1 cellular context compared by ENCODE assay signal in the genomic region with DNA sequence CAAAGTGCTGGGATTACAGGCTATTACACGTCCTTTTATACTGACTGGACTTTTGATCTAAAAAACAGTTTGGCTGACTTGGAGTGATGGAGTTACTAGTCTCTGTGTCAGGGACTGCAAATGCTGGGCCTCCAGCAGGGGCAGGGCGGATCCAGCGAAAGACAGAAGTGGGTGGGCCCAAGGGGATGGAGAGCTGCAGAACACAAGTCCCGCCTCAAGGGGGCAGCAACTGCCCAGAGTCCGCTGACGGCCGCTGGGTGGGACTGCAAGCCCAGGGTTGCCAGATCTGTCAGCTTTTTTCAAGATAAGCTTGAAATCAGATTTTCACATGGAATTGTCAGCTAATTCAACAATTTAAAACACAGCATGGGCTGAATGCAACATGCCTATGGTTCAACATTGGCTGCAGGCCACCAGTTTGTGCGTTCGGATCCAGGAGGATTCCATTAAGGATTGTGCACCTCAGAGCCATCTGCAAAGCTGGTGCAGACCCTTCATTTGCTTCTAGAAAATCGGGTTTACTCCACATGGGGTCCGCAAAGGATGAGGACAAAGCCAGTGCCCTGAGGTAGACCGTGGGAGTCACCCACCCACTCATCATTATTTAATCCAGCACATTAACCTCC.
A peak's percentile ranks its signal among the peaks of the same experiment; 100 is the strongest.
TF ChIP-seq lines count a peak whose summit lies in the region.

No MANE protein-coding gene starts in this region.

TF ChIP-seq in K562, 482 proteins besides CTCF, POLR2A, EP300 and RAD21 (continued from another document and continues in another):
- TF ChIP-seq GABPB1 (CRISPR knock-in tag; IDR thresholded peaks at IDR 0.05) (peak; percentile 17; the same call in 1 of the 2 replicates), MCM7 (IDR thresholded peaks at IDR 0.05) (no peak), RBM25 (IDR thresholded peaks at IDR 0.05; ENCODE audit: low read depth, low read length, severe bottlenecking) (no peak), PML (IDR thresholded peaks at IDR 0.05; ENCODE audit: low read length) (no peak), C11orf30 (IDR thresholded peaks at IDR 0.05; ENCODE audit: low read depth) (no peak; the same call in 1 of the 2 replicates), TCF7L2 (IDR thresholded peaks at IDR 0.05; ENCODE audit: low read depth, low read length) (no peak), SIX5 (IDR thresholded peaks at IDR 0.05; ENCODE audit: borderline replicate concordance in 1 of 2, insufficient read depth in 1 of 2, low read depth in 1 of 2, low read length in 2 of 2) (no peak), ZNF224 (CRISPR knock-in tag; IDR thresholded peaks at IDR 0.05) (no peak), HMG20B (CRISPR knock-in tag; IDR thresholded peaks at IDR 0.05) (no peak), ZNF175 (CRISPR knock-in tag; IDR thresholded peaks at IDR 0.05; ENCODE audit: low read depth) (no peak), TAF1 (IDR thresholded peaks at IDR 0.05; ENCODE audit: control insufficient read depth, extremely low read depth, insufficient read depth, low read length, severe bottlenecking) (no peak), HDAC3 (IDR thresholded peaks at IDR 0.05; ENCODE audit: borderline replicate concordance, partially characterized antibody) (no peak), TBP (optimal IDR thresholded peaks at IDR 0.05; ENCODE audit: low read depth, low read length) (peak; percentile 40), NCOA4 (IDR thresholded peaks at IDR 0.05; ENCODE audit: partially characterized antibody) (no peak), ZNF57 (CRISPR knock-in tag; IDR thresholded peaks at IDR 0.05) (no peak), RERE (CRISPR knock-in tag; IDR thresholded peaks at IDR 0.05; ENCODE audit: borderline replicate concordance) (no peak), ZNF165 (CRISPR knock-in tag; IDR thresholded peaks at IDR 0.05; ENCODE audit: borderline replicate concordance) (peak; percentile 49; the same call in 1 of the 2 replicates), DPF2 (IDR thresholded peaks at IDR 0.05) (peak; percentile 44; the same call in 1 of the 2 replicates), KAT7 (CRISPR knock-in tag; IDR thresholded peaks at IDR 0.05; ENCODE audit: borderline replicate concordance) (no peak), SMARCC2 (IDR thresholded peaks at IDR 0.05; ENCODE audit: low read depth) (no peak), CREB5 (CRISPR knock-in tag; IDR thresholded peaks at IDR 0.05) (no peak), MAFK (IDR thresholded peaks at IDR 0.05; ENCODE audit: low read length) (peak; percentile 21; the same call in 1 of the 2 replicates), POLR3G (IDR thresholded peaks at IDR 0.05; ENCODE audit: extremely low read depth, insufficient read length, insufficient replicate concordance) (no peak), PYGO2 (tag; IDR thresholded peaks at IDR 0.05) (no peak), JUNB (CRISPR knock-in tag; conservative IDR thresholded peaks at IDR 0.05) (no peak)
- TF ChIP-seq, protein P1, sequence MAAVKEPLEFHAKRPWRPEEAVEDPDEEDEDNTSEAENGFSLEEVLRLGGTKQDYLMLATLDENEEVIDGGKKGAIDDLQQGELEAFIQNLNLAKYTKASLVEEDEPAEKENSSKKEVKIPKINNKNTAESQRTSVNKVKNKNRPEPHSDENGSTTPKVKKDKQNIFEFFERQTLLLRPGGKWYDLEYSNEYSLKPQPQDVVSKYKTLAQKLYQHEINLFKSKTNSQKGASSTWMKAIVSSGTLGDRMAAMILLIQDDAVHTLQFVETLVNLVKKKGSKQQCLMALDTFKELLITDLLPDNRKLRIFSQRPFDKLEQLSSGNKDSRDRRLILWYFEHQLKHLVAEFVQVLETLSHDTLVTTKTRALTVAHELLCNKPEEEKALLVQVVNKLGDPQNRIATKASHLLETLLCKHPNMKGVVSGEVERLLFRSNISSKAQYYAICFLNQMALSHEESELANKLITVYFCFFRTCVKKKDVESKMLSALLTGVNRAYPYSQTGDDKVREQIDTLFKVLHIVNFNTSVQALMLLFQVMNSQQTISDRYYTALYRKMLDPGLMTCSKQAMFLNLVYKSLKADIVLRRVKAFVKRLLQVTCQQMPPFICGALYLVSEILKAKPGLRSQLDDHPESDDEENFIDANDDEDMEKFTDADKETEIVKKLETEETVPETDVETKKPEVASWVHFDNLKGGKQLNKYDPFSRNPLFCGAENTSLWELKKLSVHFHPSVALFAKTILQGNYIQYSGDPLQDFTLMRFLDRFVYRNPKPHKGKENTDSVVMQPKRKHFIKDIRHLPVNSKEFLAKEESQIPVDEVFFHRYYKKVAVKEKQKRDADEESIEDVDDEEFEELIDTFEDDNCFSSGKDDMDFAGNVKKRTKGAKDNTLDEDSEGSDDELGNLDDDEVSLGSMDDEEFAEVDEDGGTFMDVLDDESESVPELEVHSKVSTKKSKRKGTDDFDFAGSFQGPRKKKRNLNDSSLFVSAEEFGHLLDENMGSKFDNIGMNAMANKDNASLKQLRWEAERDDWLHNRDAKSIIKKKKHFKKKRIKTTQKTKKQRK (IDR thresholded peaks at IDR 0.05; ENCODE audit: borderline replicate concordance, low read depth, low read length) = no peak
- TF ChIP-seq, protein P2, sequence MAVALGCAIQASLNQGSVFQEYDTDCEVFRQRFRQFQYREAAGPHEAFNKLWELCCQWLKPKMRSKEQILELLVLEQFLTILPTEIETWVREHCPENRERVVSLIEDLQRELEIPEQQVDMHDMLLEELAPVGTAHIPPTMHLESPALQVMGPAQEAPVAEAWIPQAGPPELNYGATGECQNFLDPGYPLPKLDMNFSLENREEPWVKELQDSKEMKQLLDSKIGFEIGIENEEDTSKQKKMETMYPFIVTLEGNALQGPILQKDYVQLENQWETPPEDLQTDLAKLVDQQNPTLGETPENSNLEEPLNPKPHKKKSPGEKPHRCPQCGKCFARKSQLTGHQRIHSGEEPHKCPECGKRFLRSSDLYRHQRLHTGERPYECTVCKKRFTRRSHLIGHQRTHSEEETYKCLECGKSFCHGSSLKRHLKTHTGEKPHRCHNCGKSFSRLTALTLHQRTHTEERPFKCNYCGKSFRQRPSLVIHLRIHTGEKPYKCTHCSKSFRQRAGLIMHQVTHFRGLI (CRISPR knock-in tag; IDR thresholded peaks at IDR 0.05) = no peak
- TF ChIP-seq, protein P3, sequence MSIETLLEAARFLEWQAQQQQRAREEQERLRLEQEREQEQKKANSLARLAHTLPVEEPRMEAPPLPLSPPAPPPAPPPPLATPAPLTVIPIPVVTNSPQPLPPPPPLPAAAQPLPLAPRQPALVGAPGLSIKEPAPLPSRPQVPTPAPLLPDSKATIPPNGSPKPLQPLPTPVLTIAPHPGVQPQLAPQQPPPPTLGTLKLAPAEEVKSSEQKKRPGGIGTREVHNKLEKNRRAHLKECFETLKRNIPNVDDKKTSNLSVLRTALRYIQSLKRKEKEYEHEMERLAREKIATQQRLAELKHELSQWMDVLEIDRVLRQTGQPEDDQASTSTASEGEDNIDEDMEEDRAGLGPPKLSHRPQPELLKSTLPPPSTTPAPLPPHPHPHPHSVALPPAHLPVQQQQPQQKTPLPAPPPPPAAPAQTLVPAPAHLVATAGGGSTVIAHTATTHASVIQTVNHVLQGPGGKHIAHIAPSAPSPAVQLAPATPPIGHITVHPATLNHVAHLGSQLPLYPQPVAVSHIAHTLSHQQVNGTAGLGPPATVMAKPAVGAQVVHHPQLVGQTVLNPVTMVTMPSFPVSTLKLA (conservative IDR thresholded peaks at IDR 0.05) = peak; percentile 48 to 58; a peak in 3 of 4 replicates
- TF ChIP-seq, protein P4, sequence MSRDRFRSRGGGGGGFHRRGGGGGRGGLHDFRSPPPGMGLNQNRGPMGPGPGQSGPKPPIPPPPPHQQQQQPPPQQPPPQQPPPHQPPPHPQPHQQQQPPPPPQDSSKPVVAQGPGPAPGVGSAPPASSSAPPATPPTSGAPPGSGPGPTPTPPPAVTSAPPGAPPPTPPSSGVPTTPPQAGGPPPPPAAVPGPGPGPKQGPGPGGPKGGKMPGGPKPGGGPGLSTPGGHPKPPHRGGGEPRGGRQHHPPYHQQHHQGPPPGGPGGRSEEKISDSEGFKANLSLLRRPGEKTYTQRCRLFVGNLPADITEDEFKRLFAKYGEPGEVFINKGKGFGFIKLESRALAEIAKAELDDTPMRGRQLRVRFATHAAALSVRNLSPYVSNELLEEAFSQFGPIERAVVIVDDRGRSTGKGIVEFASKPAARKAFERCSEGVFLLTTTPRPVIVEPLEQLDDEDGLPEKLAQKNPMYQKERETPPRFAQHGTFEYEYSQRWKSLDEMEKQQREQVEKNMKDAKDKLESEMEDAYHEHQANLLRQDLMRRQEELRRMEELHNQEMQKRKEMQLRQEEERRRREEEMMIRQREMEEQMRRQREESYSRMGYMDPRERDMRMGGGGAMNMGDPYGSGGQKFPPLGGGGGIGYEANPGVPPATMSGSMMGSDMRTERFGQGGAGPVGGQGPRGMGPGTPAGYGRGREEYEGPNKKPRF (IDR thresholded peaks at IDR 0.05; ENCODE audit: low read depth, low read length) = no peak
- TF ChIP-seq, protein P5, sequence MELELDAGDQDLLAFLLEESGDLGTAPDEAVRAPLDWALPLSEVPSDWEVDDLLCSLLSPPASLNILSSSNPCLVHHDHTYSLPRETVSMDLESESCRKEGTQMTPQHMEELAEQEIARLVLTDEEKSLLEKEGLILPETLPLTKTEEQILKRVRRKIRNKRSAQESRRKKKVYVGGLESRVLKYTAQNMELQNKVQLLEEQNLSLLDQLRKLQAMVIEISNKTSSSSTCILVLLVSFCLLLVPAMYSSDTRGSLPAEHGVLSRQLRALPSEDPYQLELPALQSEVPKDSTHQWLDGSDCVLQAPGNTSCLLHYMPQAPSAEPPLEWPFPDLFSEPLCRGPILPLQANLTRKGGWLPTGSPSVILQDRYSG (tag; conservative IDR thresholded peaks at IDR 0.05; ENCODE audit: low read depth) = no peak
- TF ChIP-seq, protein P6, sequence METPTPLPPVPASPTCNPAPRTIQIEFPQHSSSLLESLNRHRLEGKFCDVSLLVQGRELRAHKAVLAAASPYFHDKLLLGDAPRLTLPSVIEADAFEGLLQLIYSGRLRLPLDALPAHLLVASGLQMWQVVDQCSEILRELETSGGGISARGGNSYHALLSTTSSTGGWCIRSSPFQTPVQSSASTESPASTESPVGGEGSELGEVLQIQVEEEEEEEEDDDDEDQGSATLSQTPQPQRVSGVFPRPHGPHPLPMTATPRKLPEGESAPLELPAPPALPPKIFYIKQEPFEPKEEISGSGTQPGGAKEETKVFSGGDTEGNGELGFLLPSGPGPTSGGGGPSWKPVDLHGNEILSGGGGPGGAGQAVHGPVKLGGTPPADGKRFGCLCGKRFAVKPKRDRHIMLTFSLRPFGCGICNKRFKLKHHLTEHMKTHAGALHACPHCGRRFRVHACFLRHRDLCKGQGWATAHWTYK (CRISPR knock-in tag; IDR thresholded peaks at IDR 0.05) = no peak
- TF ChIP-seq, protein P7, sequence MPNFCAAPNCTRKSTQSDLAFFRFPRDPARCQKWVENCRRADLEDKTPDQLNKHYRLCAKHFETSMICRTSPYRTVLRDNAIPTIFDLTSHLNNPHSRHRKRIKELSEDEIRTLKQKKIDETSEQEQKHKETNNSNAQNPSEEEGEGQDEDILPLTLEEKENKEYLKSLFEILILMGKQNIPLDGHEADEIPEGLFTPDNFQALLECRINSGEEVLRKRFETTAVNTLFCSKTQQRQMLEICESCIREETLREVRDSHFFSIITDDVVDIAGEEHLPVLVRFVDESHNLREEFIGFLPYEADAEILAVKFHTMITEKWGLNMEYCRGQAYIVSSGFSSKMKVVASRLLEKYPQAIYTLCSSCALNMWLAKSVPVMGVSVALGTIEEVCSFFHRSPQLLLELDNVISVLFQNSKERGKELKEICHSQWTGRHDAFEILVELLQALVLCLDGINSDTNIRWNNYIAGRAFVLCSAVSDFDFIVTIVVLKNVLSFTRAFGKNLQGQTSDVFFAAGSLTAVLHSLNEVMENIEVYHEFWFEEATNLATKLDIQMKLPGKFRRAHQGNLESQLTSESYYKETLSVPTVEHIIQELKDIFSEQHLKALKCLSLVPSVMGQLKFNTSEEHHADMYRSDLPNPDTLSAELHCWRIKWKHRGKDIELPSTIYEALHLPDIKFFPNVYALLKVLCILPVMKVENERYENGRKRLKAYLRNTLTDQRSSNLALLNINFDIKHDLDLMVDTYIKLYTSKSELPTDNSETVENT (CRISPR knock-in tag; IDR thresholded peaks at IDR 0.05) = no peak
- TF ChIP-seq, protein P8, sequence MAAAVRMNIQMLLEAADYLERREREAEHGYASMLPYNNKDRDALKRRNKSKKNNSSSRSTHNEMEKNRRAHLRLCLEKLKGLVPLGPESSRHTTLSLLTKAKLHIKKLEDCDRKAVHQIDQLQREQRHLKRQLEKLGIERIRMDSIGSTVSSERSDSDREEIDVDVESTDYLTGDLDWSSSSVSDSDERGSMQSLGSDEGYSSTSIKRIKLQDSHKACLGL (CRISPR knock-in tag; IDR thresholded peaks at IDR 0.05; ENCODE audit: borderline replicate concordance, poor library complexity, severe bottlenecking) = no peak
